In the genomic region with DNA sequence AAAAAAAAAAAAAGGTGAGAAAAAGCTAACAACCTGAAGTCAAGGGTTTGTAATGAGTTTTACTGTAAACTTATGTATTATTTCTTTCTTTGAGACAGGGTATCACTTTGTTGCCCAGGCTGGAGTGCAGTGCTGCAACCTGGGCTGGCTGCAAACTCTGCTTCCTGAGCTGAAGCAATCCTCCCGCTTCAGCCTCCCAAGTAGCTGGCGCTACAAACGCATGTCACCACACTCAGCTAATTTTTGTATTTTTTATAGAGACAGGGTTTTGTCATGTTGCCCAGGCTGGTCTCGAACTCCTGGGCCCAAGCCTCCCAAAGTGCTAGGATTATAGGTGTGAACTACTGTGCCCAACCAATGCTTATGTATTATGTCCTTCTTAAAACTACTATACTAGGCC, we compare ENCODE assay signal across 24 cellular contexts. TPM values are rescaled to one million over a fixed set of nuclear protein-coding genes. Genes with fewer than 3 reads are reported as not detected.
DNase-seq lines count a peak whose midpoint lies in the region; ATAC-seq, FAIRE-seq and TF ChIP-seq lines count a peak whose summit lies in the region.
"Had no signal": no experiment of that assay in that cellular context is flagged by ENCODE, and none has a peak within 500 bp of the region (broad histone marks: within the 10 kb centered on the region; RNA-seq: fewer than 3 reads in every experiment).

No MANE protein-coding gene starts in this region.

- peaks cover 67% of the 10 kb centered on the region for H3K79me2 ChIP-seq in K562 (ENCODE audit: control insufficient read depth, insufficient read depth, low read length)

- H3K27ac ChIP-seq in heart right ventricle (peak overlapping the region in 9 of 10 donors; percentile 4 to 81 (median 62)), K562 (ENCODE audit: extremely low read depth, low read depth, low read length) (no peak overlapping the region), neutrophil (peak overlapping the region; percentile 87), uterus (peak overlapping the region; percentile 47 to 54), transverse colon (peak overlapping the region in 1 of 4 donors; percentile 54)
- H3K27ac ChIP-seq: A549, PC-9 had no signal

- in situ Hi-C loops in K562 (cut with MboI) (no loop called here), GM13977 (cut with MboI; ENCODE audit: low pct_unique_long_range_greater_than_20kb, low sequenced_read_pairs, unreplicated experiment) (no loop called here), transverse colon (cut with MboI; ENCODE audit: low pct_ligation_motif_present in 1 of 4, low pct_unique_long_range_greater_than_20kb in 1 of 4, low sequenced_read_pairs in 3 of 4) (no loop called here)

- no peak overlapping the region for H2AFZ ChIP-seq in K562 (ENCODE audit: low read depth, low read length)
- H2AFZ ChIP-seq: PC-9 had no signal

- no peak overlapping the region for H3K4me2 ChIP-seq in K562 (ENCODE audit: insufficient read depth, low read length)
- H3K4me2 ChIP-seq: A549, PC-9, smooth muscle cell had no signal

- no TSS peak for BruUV-seq in K562 (replicated peaks; lab: Mats Ljungman, UMichigan)

- no peak for FAIRE-seq in K562 (lab: Jason Lieb, UNC)
- FAIRE-seq: A549, astrocyte, D721Med, GM18507, keratinocyte had no signal

- no peaks in the 10 kb centered on the region for H3K9me3 ChIP-seq in heart right ventricle
- no peaks in the 10 kb centered on the region for H3K9me3 ChIP-seq in K562 (replicated peaks; ENCODE audit: control insufficient read depth, insufficient read depth, low read depth, low read length)
- H3K9me3 ChIP-seq in neutrophil = no peaks in the 10 kb centered on the region
- H3K9me3 ChIP-seq in uterus = no peaks in the 10 kb centered on the region
- no peaks in the 10 kb centered on the region for H3K9me3 ChIP-seq in transverse colon
- H3K9me3 ChIP-seq: A549 had no signal

- H3K4me3 ChIP-seq in heart right ventricle = peak overlapping the region in 1 of 10 donors; percentile 27
- H3K4me3 ChIP-seq in K562 = no peak overlapping the region
- H3K4me3 ChIP-seq in neutrophil (ENCODE audit: low read depth in 1 of 2, low read length in 1 of 2) = peak overlapping the region; percentile 17 to 55
- H3K4me3 ChIP-seq in uterus = no peak overlapping the region
- no peak overlapping the region for H3K4me3 ChIP-seq in transverse colon
- H3K4me3 ChIP-seq: A549, PC-9, smooth muscle cell had no signal

- TF ChIP-seq POLR2A in K562 (conservative IDR thresholded peaks at IDR 0.05) = no peak
- TF ChIP-seq POLR2A in uterus (IDR thresholded peaks at IDR 0.05) = no peak
- no peak for TF ChIP-seq POLR2A in transverse colon (IDR thresholded peaks at IDR 0.05)

- CTCF ChIA-PET in K562 (lab: Yijun Ruan, JAX; ENCODE audit: low intra/inter-chr PET ratio) = no interaction called here

- POLR2A ChIA-PET in K562 (lab: Yijun Ruan, JAX) = interaction anchor here (0.8 to 1.1 kb wide), 2 partner anchors 116 to 134 kb away, joined by 3 to 5 read pairs; a partner anchor contains a TSS

- peak overlapping the region in 1 of 2 experiments; percentile 46; a peak in 1 of 4 replicates for H3K9ac ChIP-seq in K562 (ENCODE audit: insufficient read depth in 1 of 2, low read depth in 2 of 2, low read length in 2 of 2)

- no peak for DNase-seq in heart right ventricle
- no peak for DNase-seq in left ventricle myocardium superior
- DNase-seq in K562 (ENCODE audit: extremely low read depth in 1 of 4, low spot score in 3 of 4) = no peak
- DNase-seq in uterus = no peak
- DNase-seq in GM13977 (ENCODE audit: low spot score) = no peak
- DNase-seq in transverse colon = no peak
- DNase-seq: activated CD8-positive, alpha-beta memory T cell treated with anti-CD3 and anti-CD28 coated beads, Interleukin-2, amount 50 U/mL, for 4 hours; C1 segment of cervical spinal cord; effector CD4-positive, alpha-beta T cell; foreskin melanocyte; H9; NCI-H1930; PC-9; stimulated activated CD4-positive, alpha-beta T cell treated with anti-CD3 and anti-CD28 coated beads, Interleukin-2, amount 100 ng/mL, for 48 hours; stimulated activated naive CD4-positive, alpha-beta T cell treated with Interleukin-2 at 50 U/mL for 16 hours had no signal

- H3K4me1 ChIP-seq in heart right ventricle = peaks cover 2 to 58% (median 31%) of the 10 kb centered on the region in 9 donors
- H3K4me1 ChIP-seq in K562 (replicated peaks in 1 of 2; ENCODE audit: control insufficient read depth in 2 of 2, insufficient read depth in 2 of 2, low read length in 2 of 2) = peaks cover 7 to 19% of the 10 kb centered on the region in 2 experiments; a peak in 4 of 5 replicates
- H3K4me1 ChIP-seq in neutrophil (ENCODE audit: control insufficient read depth in 1 of 2, insufficient read depth in 1 of 2, low read depth in 1 of 2, low read length in 1 of 2) = peaks cover 36 to 38% of the 10 kb centered on the region in 2 experiments
- peaks cover 3 to 4% of the 10 kb centered on the region in 2 donors for H3K4me1 ChIP-seq in uterus
- peaks cover 0 to 42% (median 10%) of the 10 kb centered on the region in 4 donors for H3K4me1 ChIP-seq in transverse colon

- TF ChIP-seq CTCF in heart right ventricle (IDR thresholded peaks at IDR 0.05) = no peak
- TF ChIP-seq CTCF in K562 (IDR thresholded peaks at IDR 0.05 in 2 of 3, conservative IDR thresholded peaks at IDR 0.05 in 1 of 3; ENCODE audit: insufficient read depth in 2 of 3, low read depth in 1 of 3, low read length in 3 of 3) = no peak
- TF ChIP-seq CTCF in neutrophil (IDR thresholded peaks at IDR 0.05) = no peak
- TF ChIP-seq CTCF in uterus (IDR thresholded peaks at IDR 0.05) = no peak
- no peak for TF ChIP-seq CTCF in GM13977 (IDR thresholded peaks at IDR 0.05; ENCODE audit: extremely low read depth, insufficient read depth, missing control alignments)
- TF ChIP-seq CTCF in transverse colon (IDR thresholded peaks at IDR 0.05) = no peak

- H3K9me1 ChIP-seq in K562 (ENCODE audit: control insufficient read depth, insufficient read depth, low read length) = no peaks in the 10 kb centered on the region

- intact Hi-C loops in heart right ventricle (cut with DNase I) (no loop called here), left ventricle myocardium superior (cut with micrococcal nuclease) (no loop called here), K562 (cut with micrococcal nuclease) (no loop called here), uterus (cut with DNase I; ENCODE audit: low total_unique reads) (no loop called here), transverse colon (cut with DNase I; ENCODE audit: low total_unique reads) (no loop called here)

- H3K36me3 ChIP-seq in heart right ventricle (peaks cover 0 to 42% (median 3%) of the 10 kb centered on the region in 9 donors), K562 (ENCODE audit: control insufficient read depth, insufficient read depth, low read length) (peaks cover 13% of the 10 kb centered on the region; the same call in 1 of the 3 replicates), neutrophil (peaks cover 24% of the 10 kb centered on the region), uterus (no peaks in the 10 kb centered on the region), transverse colon (peaks cover 0 to 6% (median 0%) of the 10 kb centered on the region in 4 donors)

- no peaks in the 10 kb centered on the region for H4K20me1 ChIP-seq in K562 (replicated peaks; ENCODE audit: control insufficient read depth, insufficient read depth, low read length)

- ATAC-seq in heart right ventricle (no peak), left ventricle myocardium superior (no peak), K562 (no peak), GM21360 (IDR thresholded peaks at IDR 0.05; ENCODE audit: unreplicated experiment) (no peak)
- ATAC-seq: A549; activated T-helper 17 cell treated with anti-CD3 and anti-CD28 coated beads, Interleukin-2, amount 50 U/mL, for 72 hours had no signal

- 77 to 88% methylated on average over 4 of the region's 4 CpGs for WGBS in heart right ventricle, 2 donors
- WGBS in K562 (ENCODE audit: insufficient coverage, low coverage, missing lambda C conversion rate) = 81% methylated on average over 4 of the region's 4 CpGs
- 75 to 84% methylated on average over 4 of the region's 4 CpGs for WGBS in transverse colon (ENCODE audit: low coverage in 1 of 2), 2 donors

- no peak for TF ChIP-seq EP300 in K562 (IDR thresholded peaks at IDR 0.05; ENCODE audit: low read length)
- TF ChIP-seq EP300 in transverse colon (IDR thresholded peaks at IDR 0.05; ENCODE audit: low read depth) = no peak

- H3K27me3 ChIP-seq in heart right ventricle (no peaks in the 10 kb centered on the region), K562 (ENCODE audit: control insufficient read depth in 2 of 2, insufficient read depth in 2 of 2, low read length in 2 of 2) (no peaks in the 10 kb centered on the region), neutrophil (no peaks in the 10 kb centered on the region), uterus (no peaks in the 10 kb centered on the region), transverse colon (no peaks in the 10 kb centered on the region)

- no peak for TF ChIP-seq RAD21 in K562 (CRISPR knock-in tag; conservative IDR thresholded peaks at IDR 0.05 in 1 of 2, IDR thresholded peaks at IDR 0.05 in 1 of 2)

RNA-seq across cellular contexts. Expression of a gene that starts 9.2 kb away (rescaled TPM):
- total RNA-seq in heart right ventricle (10 to 100 TPM; 28.2 to 47.8 (median 34.4) TPM), left ventricle myocardium superior (37.7 TPM), K562 (2014; rRNA removed) (8.5 and 10.6 TPM in 2 replicates), K562 (2014; rRNA removed; fragmentation: Illumina TruSeq; extraction: Trizol) (16.7 and 17.8 TPM in 2 replicates), K562 (2015; rRNA removed; fragmentation: Illumina TruSeq; extraction: Trizol) (12.3 and 13.8 TPM in 2 replicates), K562 (2021) (20.7 and 23.8 TPM in 2 replicates), uterus (10 to 100 TPM; 10.6 to 47.6 (median 21.3) TPM), transverse colon (10 to 100 TPM; 14.2 to 29.7 (median 26.8) TPM)
- polyA plus RNA-seq in heart right ventricle (10 to 100 TPM; 12.6 to 23.0 TPM), K562 (2011; rRNA removed) (20.9 and 23.0 TPM in 2 replicates), K562 (2014; fragmentation: Illumina TruSeq; extraction: Trizol) (20.8 and 22.0 TPM in 2 replicates), K562 (2014; fragmentation: Nextera tagmentation; extraction: Ambion mirVana) (10 to 100 TPM; 28.9 to 30.4 TPM), K562 (2014; rRNA removed) (18.4 and 23.5 TPM in 2 replicates)
- 37.6 and 52.5 TPM in 2 replicates for total RNA-seq in K562 (2011; cell fraction: chromatin; rRNA removed; ENCODE audit: low replicate concordance)
- total RNA-seq in K562 (2011; cell fraction: nucleolus; rRNA removed) = 22.0 and 24.5 TPM in 2 replicates
- 48.6 and 75.5 TPM in 2 replicates for total RNA-seq in K562 (2011; cell fraction: nucleoplasm; rRNA removed)
- 13.1 and 21.3 TPM in 2 replicates for polyA plus RNA-seq in K562 (2011; cell fraction: cytosol; rRNA removed)
- 24.3 and 25.6 TPM in 2 replicates for polyA plus RNA-seq in K562 (2011; cell fraction: nucleus; rRNA removed)
- polyA plus RNA-seq in K562 (2012) = 11.9 and 18.6 TPM in 2 replicates
- 20.8 and 32.8 TPM in 2 replicates for polyA minus RNA-seq in K562 (2011; rRNA and poly(A)+ RNA removed)
- 12.7 and 28.9 TPM in 2 replicates for polyA minus RNA-seq in K562 (2011; cell fraction: cytosol; rRNA and poly(A)+ RNA removed)
- polyA minus RNA-seq in K562 (2011; cell fraction: nucleus; rRNA and poly(A)+ RNA removed) = 9.7 and 15.9 TPM in 2 replicates

RNA-seq across cellular contexts. Expression of a gene that starts 58.9 kb away (rescaled TPM):
- total RNA-seq in heart right ventricle = 100 to 1,000 TPM; 499 to 627 (median 546) TPM
- 100 to 1,000 TPM; 526 to 632 TPM for polyA plus RNA-seq in heart right ventricle
- 623 TPM for total RNA-seq in left ventricle myocardium superior
- total RNA-seq in K562 (2011; cell fraction: chromatin; rRNA removed; ENCODE audit: low replicate concordance) = 68.0 and 106 TPM in 2 replicates
- 128 and 131 TPM in 2 replicates for total RNA-seq in K562 (2011; cell fraction: nucleolus; rRNA removed)
- total RNA-seq in K562 (2011; cell fraction: nucleoplasm; rRNA removed) = 147 and 211 TPM in 2 replicates
- total RNA-seq in K562 (2014; rRNA removed) = 314 and 449 TPM in 2 replicates
- total RNA-seq in K562 (2014; rRNA removed; fragmentation: Illumina TruSeq; extraction: Trizol) = 338 and 468 TPM in 2 replicates
- 543 and 551 TPM in 2 replicates for total RNA-seq in K562 (2015; rRNA removed; fragmentation: Illumina TruSeq; extraction: Trizol)
- 458 and 490 TPM in 2 replicates for total RNA-seq in K562 (2021)
- 372 and 445 TPM in 2 replicates for polyA plus RNA-seq in K562 (2011; rRNA removed)
- polyA plus RNA-seq in K562 (2011; cell fraction: cytosol; rRNA removed) = 857 and 961 TPM in 2 replicates
- polyA plus RNA-seq in K562 (2011; cell fraction: nucleus; rRNA removed) = 343 and 358 TPM in 2 replicates
- polyA plus RNA-seq in K562 (2012) = 869 and 1,024 TPM in 2 replicates
- polyA plus RNA-seq in K562 (2014; fragmentation: Illumina TruSeq; extraction: Trizol) = 845 and 851 TPM in 2 replicates
- 1,000 to 10,000 TPM; 1,200 to 1,208 TPM for polyA plus RNA-seq in K562 (2014; fragmentation: Nextera tagmentation; extraction: Ambion mirVana)
- polyA plus RNA-seq in K562 (2014; rRNA removed) = 377 and 575 TPM in 2 replicates
- polyA minus RNA-seq in K562 (2011; rRNA and poly(A)+ RNA removed) = 585 and 751 TPM in 2 replicates
- polyA minus RNA-seq in K562 (2011; cell fraction: cytosol; rRNA and poly(A)+ RNA removed) = 326 and 340 TPM in 2 replicates
- 72.2 and 129 TPM in 2 replicates for polyA minus RNA-seq in K562 (2011; cell fraction: nucleus; rRNA and poly(A)+ RNA removed)
- 100 to 1,000 TPM in 2 of 4 donors, 10 to 100 TPM in 2; 68.9 to 215 (median 133) TPM for total RNA-seq in uterus
- total RNA-seq in transverse colon = 100 to 1,000 TPM; 248 to 394 (median 337) TPM

Comparison
In these comparisons a context has a peak if more than half of its experiments do, and no peak if none do; other contexts are left out.
1. H3K4me3 ChIP-seq: peak in neutrophil (2 of 2); none in K562 (single experiment), uterus (0 of 2) and transverse colon (0 of 4).